ENCODE assay signal across 23 cellular contexts in the genomic region with DNA sequence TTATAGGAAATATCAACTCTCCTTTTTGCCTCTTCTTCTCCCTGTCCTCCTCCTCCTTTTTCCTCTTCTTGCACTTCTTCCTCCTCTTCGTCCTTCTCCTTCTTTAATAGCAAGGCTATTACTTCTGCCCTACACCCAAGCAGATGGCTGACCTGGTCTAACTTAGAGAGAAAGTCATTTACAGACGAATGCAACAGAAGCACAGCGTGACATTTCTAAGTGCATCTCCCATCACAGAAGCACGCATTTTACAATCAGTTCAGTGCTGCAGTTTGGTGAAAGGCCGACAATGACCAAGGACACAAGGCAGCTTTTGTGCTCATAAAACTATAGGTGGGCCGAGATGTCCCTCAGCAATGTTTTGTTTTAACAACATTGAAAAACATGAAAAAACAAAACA.
A peak's percentile ranks its signal among the peaks of the same experiment; 100 is the strongest.
DNase-seq lines count a peak whose midpoint lies in the region; ATAC-seq and TF ChIP-seq lines count a peak whose summit lies in the region.
"Had no signal": no experiment of that assay in that cellular context is flagged by ENCODE, and none has a peak within 500 bp of the region (broad histone marks: within the 10 kb centered on the region; RNA-seq: fewer than 3 reads in every experiment).

No MANE protein-coding gene starts in this region.

- H2BK12ac ChIP-seq in neuronal stem cell (ENCODE audit: low read length) = no peak overlapping the region

- H3K4me1 ChIP-seq in neuronal stem cell (ENCODE audit: control insufficient read depth in 2 of 2, insufficient read depth in 1 of 2, low read depth in 1 of 2, low read length in 2 of 2) = peaks cover 0 to 1% of the 10 kb centered on the region in 2 donors
- H3K4me1 ChIP-seq: A549; BE2C; BLaER1 treated with 17β-estradiol and CSF1 and Interleukin-3, amounts not matched to agents 10 nM and 100 nM had no signal

- no peaks in the 10 kb centered on the region for H3K4me1 Mint-ChIP-seq in activated CD4-positive, alpha-beta T cell treated with anti-CD3 and anti-CD28 coated beads for 36 hours
- H3K4me1 Mint-ChIP-seq: CD14-positive monocyte; CD8-positive, alpha-beta memory T cell had no signal

- no peaks in the 10 kb centered on the region for H3K79me1 ChIP-seq in neuronal stem cell (ENCODE audit: low read depth, low read length)

- H4K8ac ChIP-seq in neuronal stem cell (ENCODE audit: low read depth, low read length) = no peak overlapping the region

- no peaks in the 10 kb centered on the region for H3K9me3 Mint-ChIP-seq in activated CD4-positive, alpha-beta T cell treated with anti-CD3 and anti-CD28 coated beads for 36 hours (ENCODE audit: low read depth)
- H3K9me3 Mint-ChIP-seq: CD4-positive, alpha-beta T cell; H9 had no signal

- no peaks in the 10 kb centered on the region for H3K27me3 ChIP-seq in neuronal stem cell (ENCODE audit: control insufficient read depth in 3 of 3, insufficient read depth in 3 of 3, low read depth in 1 of 3, low read length in 3 of 3)
- H3K27me3 ChIP-seq: BE2C; BLaER1 treated with 17β-estradiol and CSF1 and Interleukin-3, amounts not matched to agents 10 nM and 100 nM had no signal

- peak overlapping the region; percentile 6 for H3K9ac ChIP-seq in neuronal stem cell (ENCODE audit: low read depth, low read length, poor library complexity)
- H3K9ac ChIP-seq: BLaER1 treated with 17β-estradiol and CSF1 and Interleukin-3, amounts not matched to agents 10 nM and 100 nM; GM23248 had no signal

- no peak overlapping the region for H2BK15ac ChIP-seq in neuronal stem cell (ENCODE audit: low read length)

- H2BK120ac ChIP-seq in neuronal stem cell (ENCODE audit: low read depth, low read length) = no peak overlapping the region

- no peak overlapping the region for H3K18ac ChIP-seq in neuronal stem cell (ENCODE audit: low read length)

- H3K36me3 ChIP-seq in neuronal stem cell (replicated peaks in 1 of 2; ENCODE audit: control insufficient read depth in 2 of 2, insufficient read depth in 2 of 2, low read length in 2 of 2) = no peaks in the 10 kb centered on the region
- H3K36me3 ChIP-seq: BE2C; BLaER1 treated with 17β-estradiol and CSF1 and Interleukin-3, amounts not matched to agents 10 nM and 100 nM had no signal

- intact Hi-C loops in activated CD4-positive, alpha-beta T cell treated with anti-CD3 and anti-CD28 coated beads for 36 hours (cut with DNase I, micrococcal nuclease) = no loop called here

- H3K27ac Mint-ChIP-seq in activated CD4-positive, alpha-beta T cell treated with anti-CD3 and anti-CD28 coated beads for 36 hours = no peak overlapping the region
- H3K27ac Mint-ChIP-seq: CD14-positive monocyte; CD4-positive, alpha-beta T cell; CD8-positive, alpha-beta memory T cell; H9 had no signal

- H2BK5ac ChIP-seq in neuronal stem cell (ENCODE audit: low read length) = no peak overlapping the region

- H3K27ac ChIP-seq in neuronal stem cell (replicated peaks; ENCODE audit: low read length) = no peak overlapping the region
- H3K27ac ChIP-seq: A549; BLaER1 treated with 17β-estradiol and CSF1 and Interleukin-3, amounts not matched to agents 10 nM and 100 nM; GM23248 had no signal

- H3K9me3 ChIP-seq in neuronal stem cell (replicated peaks in 1 of 2; ENCODE audit: control insufficient read depth in 2 of 2, insufficient read depth in 1 of 2, low read depth in 1 of 2, low read length in 2 of 2) = no peaks in the 10 kb centered on the region
- H3K9me3 ChIP-seq: A549; BE2C; BLaER1 treated with 17β-estradiol and CSF1 and Interleukin-3, amounts not matched to agents 10 nM and 100 nM had no signal

- no peaks in the 10 kb centered on the region for H3K36me3 Mint-ChIP-seq in activated CD4-positive, alpha-beta T cell treated with anti-CD3 and anti-CD28 coated beads for 36 hours (ENCODE audit: low read depth)
- H3K36me3 Mint-ChIP-seq: CD14-positive monocyte; CD8-positive, alpha-beta memory T cell had no signal

- WGBS in neuronal stem cell (ENCODE audit: extremely low coverage in 2 of 2, insufficient read length in 2 of 2, insufficient replicate concordance in 1 of 2), 2 donors = no CpG with 5 or more reads among the region's 6 CpGs

- CTCF ChIA-PET in activated CD4-positive, alpha-beta T cell treated with anti-CD3 and anti-CD28 coated beads for 36 hours (lab: Charles Lee) = no interaction called here

- DNase-seq in G401 (ENCODE audit: low spot score) = peak; percentile 67
- DNase-seq in NCI-H69 (lab: John Stamatoyannopoulos, UW) = peak; percentile 19
- DNase-seq in cerebellar cortex (ENCODE audit: low spot score) = peak; percentile 63
- DNase-seq in neuronal stem cell (ENCODE audit: low spot score) = no peak
- no peak for DNase-seq in erythroblast (lab: John Stamatoyannopoulos, UW)
- no peak for DNase-seq in activated CD4-positive, alpha-beta T cell treated with anti-CD3 and anti-CD28 coated beads for 36 hours
- DNase-seq: 8988T; ACHN; AML-193; BE2C; CD4-positive, alpha-beta T cell; CD8-positive, alpha-beta memory T cell; DMS 273 treated with DMSO at 0.1 percent for 48 hours; DMS79; EL; GF-D8; GM23248; H9 had no signal

- H4K91ac ChIP-seq in neuronal stem cell (ENCODE audit: low read depth, low read length, poor library complexity) = no peak overlapping the region

- no peak overlapping the region for H3K4me3 Mint-ChIP-seq in activated CD4-positive, alpha-beta T cell treated with anti-CD3 and anti-CD28 coated beads for 36 hours
- H3K4me3 Mint-ChIP-seq: CD14-positive monocyte; CD4-positive, alpha-beta T cell; CD8-positive, alpha-beta memory T cell; H9 had no signal

- H3K23ac ChIP-seq in neuronal stem cell (ENCODE audit: low read depth, low read length, poor library complexity) = no peak overlapping the region

- no peak overlapping the region for H2AFZ ChIP-seq in neuronal stem cell (ENCODE audit: low read length)
- H2AFZ ChIP-seq: GM23248 had no signal

- no peak overlapping the region for H3K4me3 ChIP-seq in neuronal stem cell (ENCODE audit: low read length in 2 of 2)
- H3K4me3 ChIP-seq: A549; BLaER1 treated with 17β-estradiol and CSF1 and Interleukin-3, amounts not matched to agents 10 nM and 100 nM; GM23248 had no signal

- no peak overlapping the region for H3K4ac ChIP-seq in neuronal stem cell (ENCODE audit: low read length)

- no peak overlapping the region for H3K14ac ChIP-seq in neuronal stem cell (ENCODE audit: low read length)

- ATAC-seq in activated CD4-positive, alpha-beta T cell treated with anti-CD3 and anti-CD28 coated beads for 36 hours = no peak
- ATAC-seq in GM19395 (IDR thresholded peaks at IDR 0.05; ENCODE audit: unreplicated experiment) = no peak
- ATAC-seq: A549, HCT116 had no signal

- POLR2A ChIA-PET in activated CD4-positive, alpha-beta T cell treated with anti-CD3 and anti-CD28 coated beads for 36 hours (lab: Charles Lee) = interaction anchor here (0.6 kb wide), 1 partner anchor 11 kb away, joined by 5 read pairs; no protein-coding TSS in a partner anchor

- in situ Hi-C loops in G401 (cut with HindIII; ENCODE audit: low sequenced_read_pairs) = no loop called here

- H3K27me3 Mint-ChIP-seq in activated CD4-positive, alpha-beta T cell treated with anti-CD3 and anti-CD28 coated beads for 36 hours = peaks cover 13% of the 10 kb centered on the region
- H3K27me3 Mint-ChIP-seq: CD8-positive, alpha-beta memory T cell had no signal

- TF ChIP-seq POLR2A in erythroblast (IDR thresholded peaks at IDR 0.05; ENCODE audit: low read length) = no peak

- no peak overlapping the region for H3K4me2 ChIP-seq in neuronal stem cell (ENCODE audit: insufficient read depth, low read length, poor library complexity, severe bottlenecking)
- H3K4me2 ChIP-seq: A549; BLaER1 treated with 17β-estradiol and CSF1 and Interleukin-3, amounts not matched to agents 10 nM and 100 nM had no signal

- no peak overlapping the region for H2AK5ac ChIP-seq in neuronal stem cell (ENCODE audit: low read depth, low read length)

Comparison
In these comparisons a context has a peak if more than half of its experiments do, and no peak if none do; other contexts are left out.
1. DNase-seq: peak in G401 (single experiment), NCI-H69 (single experiment) and cerebellar cortex (single experiment); none in neuronal stem cell (single experiment), erythroblast (0 of 2) and activated CD4-positive, alpha-beta T cell treated with anti-CD3 and anti-CD28 coated beads for 36 hours (single experiment).